Comparison of ENCODE assay signal across 10 cellular contexts in genomic region chr1:172144445-172145060, GRCh38.
DNase-seq lines count a peak whose midpoint lies in the region; ATAC-seq lines count a peak whose summit lies in the region.
"Had no signal": no experiment of that assay in that cellular context is flagged by ENCODE, and none has a peak within 500 bp of the region (broad histone marks: within the 10 kb centered on the region; RNA-seq: fewer than 3 reads in every experiment).

No MANE protein-coding gene starts in this region.

- H3K9me3 ChIP-seq in esophagus (ENCODE audit: control insufficient read depth in 2 of 2, insufficient read depth in 1 of 2, low read depth in 1 of 2, low read length in 1 of 2) (no peaks in the 10 kb centered on the region), muscle layer of colon (ENCODE audit: low read length) (no peaks in the 10 kb centered on the region)

- ATAC-seq in HG03175 (IDR thresholded peaks at IDR 0.05; ENCODE audit: unreplicated experiment) (no peak), GM19023 (IDR thresholded peaks at IDR 0.05; ENCODE audit: unreplicated experiment) (no peak)

- no peaks in the 10 kb centered on the region for H3K36me3 ChIP-seq in esophagus (ENCODE audit: control insufficient read depth in 2 of 2, insufficient read depth in 2 of 2, low read length in 1 of 2)
- H3K36me3 ChIP-seq in muscle layer of colon (ENCODE audit: insufficient read depth, low read length) = no peaks in the 10 kb centered on the region

- H3K9ac ChIP-seq in muscle layer of colon (ENCODE audit: low read length) = peak overlapping the region; percentile 91

- H3K4me1 ChIP-seq in esophagus (ENCODE audit: control insufficient read depth in 2 of 2, insufficient read depth in 2 of 2, low read length in 1 of 2) = no peaks in the 10 kb centered on the region
- H3K4me1 ChIP-seq in muscle layer of colon (ENCODE audit: insufficient read depth, low read length) = peaks cover 10% of the 10 kb centered on the region

- WGBS in esophagus, 2 donors = 60 to 77% methylated on average over 13 of the region's 13 CpGs

- no peaks in the 10 kb centered on the region for H3K27me3 ChIP-seq in esophagus (ENCODE audit: control insufficient read depth in 1 of 2, insufficient read depth in 2 of 2, low read length in 2 of 2)
- no peaks in the 10 kb centered on the region for H3K27me3 ChIP-seq in muscle layer of colon (ENCODE audit: control insufficient read depth in 1 of 2, insufficient read depth in 2 of 2, low read length in 2 of 2)

- H3K27ac ChIP-seq in esophagus (ENCODE audit: low read depth in 2 of 2, low read length in 1 of 2) (peak overlapping the region; percentile 76 to 87), muscle layer of colon (ENCODE audit: low read depth, low read length) (peak overlapping the region; percentile 96)
- H3K27ac ChIP-seq: 22Rv1, VCaP had no signal

- H3K4me3 ChIP-seq in esophagus (ENCODE audit: low read depth in 1 of 2, low read length in 2 of 2) (peak overlapping the region; percentile 22 to 24), muscle layer of colon (ENCODE audit: low read depth in 1 of 2, low read length in 2 of 2) (peak overlapping the region; percentile 64 to 93)

- DNase-seq in DMS 273 (lab: John Stamatoyannopoulos, UW; ENCODE audit: unreplicated experiment) = peak; percentile 11
- no peak for DNase-seq in DMS 273 treated with DMSO at 0.1 percent for 48 hours (lab: John Stamatoyannopoulos, UW)
- peak; percentile 82 for DNase-seq in ureter (ENCODE audit: low spot score)
- DNase-seq in NCI-H748 (lab: John Stamatoyannopoulos, UW; ENCODE audit: unreplicated experiment) = no peak

Comparison
In these comparisons a context has a peak if more than half of its experiments do, and no peak if none do; other contexts are left out.
1. DNase-seq: peak in DMS 273 (single experiment) and ureter (single experiment); none in DMS 273 treated with DMSO at 0.1 percent for 48 hours (single experiment) and NCI-H748 (single experiment).